ENCODE assay signal across 10 cellular contexts in genomic region chr9:134455537-134455936, GRCh38.
DNase-seq lines count a peak whose midpoint lies in the region; ATAC-seq and TF ChIP-seq lines count a peak whose summit lies in the region.
"Had no signal": no experiment of that assay in that cellular context is flagged by ENCODE, and none has a peak within 500 bp of the region (broad histone marks: within the 10 kb centered on the region; RNA-seq: fewer than 3 reads in every experiment).

No MANE protein-coding gene starts in this region.

- H3K4me1 ChIP-seq in endodermal cell (ENCODE audit: control insufficient read depth, insufficient read depth, low read length): no peaks in the 10 kb centered on the region
- peaks cover 37% of the 10 kb centered on the region for H3K4me1 ChIP-seq in osteoblast (ENCODE audit: insufficient read depth, low read length)
- H3K4me1 ChIP-seq: foreskin keratinocyte had no signal

- no peak overlapping the region for H3K9ac ChIP-seq in endodermal cell (ENCODE audit: extremely low read depth, low read length, poor library complexity, severe bottlenecking)

- peaks cover 5% of the 10 kb centered on the region for H3K27me3 ChIP-seq in endodermal cell (ENCODE audit: control insufficient read depth, insufficient read depth, low read length, poor library complexity, severe bottlenecking)
- no peaks in the 10 kb centered on the region for H3K27me3 ChIP-seq in osteoblast (ENCODE audit: insufficient read depth, low read length)
- H3K27me3 ChIP-seq: foreskin keratinocyte, MG63 had no signal

- no peak for DNase-seq in stimulated activated naive CD8-positive, alpha-beta T cell treated with anti-CD3 and anti-CD28 coated beads, Interleukin-15, Interleukin-2, amounts not matched to agents 100 U/mL and 50 U/mL, for 24 hours
- DNase-seq in endodermal cell (no peak), osteoblast (ENCODE audit: insufficient read length, low spot score, missing footprints) (no peak), activated gamma-delta T cell (lab: John Stamatoyannopoulos, UW) (no peak), SIG-M5 (lab: John Stamatoyannopoulos, UW) (no peak), NCI-H526 treated with DMSO at 0.1 percent for 48 hours (lab: John Stamatoyannopoulos, UW) (no peak)

- peak overlapping the region; percentile 67 for H3K4me2 ChIP-seq in osteoblast (ENCODE audit: insufficient read depth, low read length)

- H3K79me2 ChIP-seq in osteoblast (ENCODE audit: insufficient read depth, low read length): no peaks in the 10 kb centered on the region

- peaks cover 34% of the 10 kb centered on the region for H3K4me1 Mint-ChIP-seq in stimulated activated naive CD8-positive, alpha-beta T cell treated with anti-CD3 and anti-CD28 coated beads, Interleukin-15, Interleukin-2, amounts not matched to agents 100 ng/mL and 50 ng/mL, for 24 hours (ENCODE audit: low read depth)
- H3K4me1 Mint-ChIP-seq in endodermal cell: no peaks in the 10 kb centered on the region

- no peaks in the 10 kb centered on the region for H3K9me3 Mint-ChIP-seq in stimulated activated naive CD8-positive, alpha-beta T cell treated with anti-CD3 and anti-CD28 coated beads, Interleukin-15, Interleukin-2, amounts not matched to agents 100 ng/mL and 50 ng/mL, for 24 hours
- no peaks in the 10 kb centered on the region for H3K9me3 Mint-ChIP-seq in endodermal cell

- peak overlapping the region; percentile 74 for H3K4me3 Mint-ChIP-seq in stimulated activated naive CD8-positive, alpha-beta T cell treated with anti-CD3 and anti-CD28 coated beads, Interleukin-15, Interleukin-2, amounts not matched to agents 100 ng/mL and 50 ng/mL, for 24 hours
- no peak overlapping the region for H3K4me3 Mint-ChIP-seq in endodermal cell

- H3K36me3 ChIP-seq in endodermal cell (ENCODE audit: control insufficient read depth, insufficient read depth, low read length): no peaks in the 10 kb centered on the region
- no peaks in the 10 kb centered on the region for H3K36me3 ChIP-seq in osteoblast (ENCODE audit: insufficient read depth, low read length)
- H3K36me3 ChIP-seq: MG63 had no signal

- H3K27ac ChIP-seq in endodermal cell (ENCODE audit: low read depth, low read length) (peak overlapping the region; percentile 60), osteoblast (ENCODE audit: low read depth, low read length) (peak overlapping the region; percentile 100)
- H3K27ac ChIP-seq: foreskin keratinocyte had no signal

- no peaks in the 10 kb centered on the region for H3K9me3 ChIP-seq in endodermal cell (ENCODE audit: control insufficient read depth, low read length)
- H3K9me3 ChIP-seq in osteoblast (ENCODE audit: low read depth, low read length): no peaks in the 10 kb centered on the region
- H3K9me3 ChIP-seq: MG63 had no signal

- H3K4me3 ChIP-seq in endodermal cell (ENCODE audit: low read length): no peak overlapping the region
- peak overlapping the region; percentile 55 for H3K4me3 ChIP-seq in osteoblast (ENCODE audit: insufficient read depth, low read length)
- H3K4me3 ChIP-seq: MG63 had no signal

- no peaks in the 10 kb centered on the region for H3K27me3 Mint-ChIP-seq in stimulated activated naive CD8-positive, alpha-beta T cell treated with anti-CD3 and anti-CD28 coated beads, Interleukin-15, Interleukin-2, amounts not matched to agents 100 ng/mL and 50 ng/mL, for 24 hours
- peaks cover 3% of the 10 kb centered on the region for H3K27me3 Mint-ChIP-seq in endodermal cell (ENCODE audit: insufficient read depth)

- TF ChIP-seq CTCF in endodermal cell (conservative IDR thresholded peaks at IDR 0.05): no peak
- TF ChIP-seq CTCF in osteoblast (IDR thresholded peaks at IDR 0.05; ENCODE audit: extremely low read depth, low read depth, low read length): no peak

- no peaks in the 10 kb centered on the region for H3K36me3 Mint-ChIP-seq in stimulated activated naive CD8-positive, alpha-beta T cell treated with anti-CD3 and anti-CD28 coated beads, Interleukin-15, Interleukin-2, amounts not matched to agents 100 ng/mL and 50 ng/mL, for 24 hours (ENCODE audit: low read depth)
- no peaks in the 10 kb centered on the region for H3K36me3 Mint-ChIP-seq in endodermal cell (ENCODE audit: low read depth)

- no peak for ATAC-seq in stimulated activated naive CD8-positive, alpha-beta T cell treated with anti-CD3 and anti-CD28 coated beads, Interleukin-15, Interleukin-2, amounts not matched to agents 100 U/mL and 50 U/mL, for 24 hours
- ATAC-seq in HG02885 (IDR thresholded peaks at IDR 0.05; ENCODE audit: poor library complexity, unreplicated experiment): no peak

- peak overlapping the region; percentile 96 for H3K27ac Mint-ChIP-seq in stimulated activated naive CD8-positive, alpha-beta T cell treated with anti-CD3 and anti-CD28 coated beads, Interleukin-15, Interleukin-2, amounts not matched to agents 100 ng/mL and 50 ng/mL, for 24 hours
- no peak overlapping the region for H3K27ac Mint-ChIP-seq in endodermal cell

- H2AFZ ChIP-seq in osteoblast (ENCODE audit: low read length): peak overlapping the region; percentile 78

- H4K20me1 ChIP-seq in osteoblast (ENCODE audit: insufficient read depth, low read length): no peaks in the 10 kb centered on the region

- WGBS in endodermal cell (ENCODE audit: insufficient coverage in 1 of 2, insufficient read length in 1 of 2), 2 experiments: 89 to 93% methylated on average over 14 to 15 of the region's 15 CpGs
